ENCODE assay signal across 8 cellular contexts in genomic region chr9:136400038-136400834, GRCh38. TPM values are rescaled to one million over a fixed set of nuclear protein-coding genes. Genes with fewer than 3 reads are reported as not detected.
A peak's percentile ranks its signal among the peaks of the same experiment; 100 is the strongest.
DNase-seq lines count a peak whose midpoint lies in the region; ATAC-seq and TF ChIP-seq lines count a peak whose summit lies in the region.

A gene with protein sequence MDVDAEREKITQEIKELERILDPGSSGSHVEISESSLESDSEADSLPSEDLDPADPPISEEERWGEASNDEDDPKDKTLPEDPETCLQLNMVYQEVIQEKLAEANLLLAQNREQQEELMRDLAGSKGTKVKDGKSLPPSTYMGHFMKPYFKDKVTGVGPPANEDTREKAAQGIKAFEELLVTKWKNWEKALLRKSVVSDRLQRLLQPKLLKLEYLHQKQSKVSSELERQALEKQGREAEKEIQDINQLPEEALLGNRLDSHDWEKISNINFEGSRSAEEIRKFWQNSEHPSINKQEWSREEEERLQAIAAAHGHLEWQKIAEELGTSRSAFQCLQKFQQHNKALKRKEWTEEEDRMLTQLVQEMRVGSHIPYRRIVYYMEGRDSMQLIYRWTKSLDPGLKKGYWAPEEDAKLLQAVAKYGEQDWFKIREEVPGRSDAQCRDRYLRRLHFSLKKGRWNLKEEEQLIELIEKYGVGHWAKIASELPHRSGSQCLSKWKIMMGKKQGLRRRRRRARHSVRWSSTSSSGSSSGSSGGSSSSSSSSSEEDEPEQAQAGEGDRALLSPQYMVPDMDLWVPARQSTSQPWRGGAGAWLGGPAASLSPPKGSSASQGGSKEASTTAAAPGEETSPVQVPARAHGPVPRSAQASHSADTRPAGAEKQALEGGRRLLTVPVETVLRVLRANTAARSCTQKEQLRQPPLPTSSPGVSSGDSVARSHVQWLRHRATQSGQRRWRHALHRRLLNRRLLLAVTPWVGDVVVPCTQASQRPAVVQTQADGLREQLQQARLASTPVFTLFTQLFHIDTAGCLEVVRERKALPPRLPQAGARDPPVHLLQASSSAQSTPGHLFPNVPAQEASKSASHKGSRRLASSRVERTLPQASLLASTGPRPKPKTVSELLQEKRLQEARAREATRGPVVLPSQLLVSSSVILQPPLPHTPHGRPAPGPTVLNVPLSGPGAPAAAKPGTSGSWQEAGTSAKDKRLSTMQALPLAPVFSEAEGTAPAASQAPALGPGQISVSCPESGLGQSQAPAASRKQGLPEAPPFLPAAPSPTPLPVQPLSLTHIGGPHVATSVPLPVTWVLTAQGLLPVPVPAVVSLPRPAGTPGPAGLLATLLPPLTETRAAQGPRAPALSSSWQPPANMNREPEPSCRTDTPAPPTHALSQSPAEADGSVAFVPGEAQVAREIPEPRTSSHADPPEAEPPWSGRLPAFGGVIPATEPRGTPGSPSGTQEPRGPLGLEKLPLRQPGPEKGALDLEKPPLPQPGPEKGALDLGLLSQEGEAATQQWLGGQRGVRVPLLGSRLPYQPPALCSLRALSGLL (N-terminal part only) (minus strand): TSS chr9:136400170. CDS start chr9:136398428, 1,742 bp downstream.

- TF ChIP-seq POLR2A in right lobe of liver (IDR thresholded peaks at IDR 0.05), result peak; percentile 71

- H3K27me3 ChIP-seq in dorsolateral prefrontal cortex, result no peaks in the 10 kb centered on the region
- H3K27me3 ChIP-seq in right lobe of liver, result no peaks in the 10 kb centered on the region

- peak; percentile 68 for ATAC-seq in GM19035 (IDR thresholded peaks at IDR 0.05; ENCODE audit: unreplicated experiment)
- ATAC-seq in HG03439 (IDR thresholded peaks at IDR 0.05; ENCODE audit: unreplicated experiment), result peak; percentile 61
- ATAC-seq in right lobe of liver, result peak; percentile 80 to 89 (median 82)

- WGBS in right lobe of liver (ENCODE audit: insufficient coverage, low coverage, low lambda C conversion rate, missing lambda C conversion rate), result 0% methylated on average over 6 of the region's 71 CpGs

- peak; percentile 77 for DNase-seq in AG10803 (ENCODE audit: low read depth)
- DNase-seq in NCI-H69 (lab: John Stamatoyannopoulos, UW), result peak; percentile 97
- DNase-seq in activated CD4-positive, alpha-beta T cell treated with anti-CD3 and anti-CD28 coated beads, Interleukin-2, amount 50 U/mL, for 1 hour, result peak; percentile 83
- DNase-seq in dorsolateral prefrontal cortex, result peak; percentile 65 to 89 (median 79)
- DNase-seq in right lobe of liver, result peak; percentile 90
- peak; percentile 90 for DNase-seq in stimulated activated CD4-positive, alpha-beta T cell treated with anti-CD3 and anti-CD28 coated beads, Interleukin-4, amount 100 ng/mL, for 1 hour

- H3K4me1 ChIP-seq in right lobe of liver, result peaks cover 0 to 28% (median 10%) of the 10 kb centered on the region in 4 donors

- H3K36me3 ChIP-seq in right lobe of liver, result peaks cover 0 to 19% (median 8%) of the 10 kb centered on the region in 4 donors

- peak within 1 kb of the TSS; percentile 83 for H3K4me3 ChIP-seq in AG10803 (ENCODE audit: low read length)
- peak within 1 kb of the TSS; percentile 68 to 99 (median 91) for H3K4me3 ChIP-seq in dorsolateral prefrontal cortex
- peak within 1 kb of the TSS; percentile 96 to 99 (median 97) for H3K4me3 ChIP-seq in right lobe of liver

- H3K27ac ChIP-seq in dorsolateral prefrontal cortex (peak within 1 kb of the TSS in 46 of 59 donors; percentile 6 to 88 (median 58)), right lobe of liver (peak within 1 kb of the TSS; percentile 23 to 55 (median 51))

- TF ChIP-seq CTCF in AG10803 (conservative IDR thresholded peaks at IDR 0.05; ENCODE audit: low read length) (peak; percentile 47), dorsolateral prefrontal cortex (IDR thresholded peaks at IDR 0.05 in 54 of 56, conservative IDR thresholded peaks at IDR 0.05 in 2 of 56; ENCODE audit: low read depth in 1 of 56, partially characterized antibody in 56 of 56) (peak; percentile 74 to 100 (median 98)), right lobe of liver (IDR thresholded peaks at IDR 0.05) (peak; percentile 97)

- no peaks in the 10 kb centered on the region for H3K9me3 ChIP-seq in right lobe of liver

- intact Hi-C loops in dorsolateral prefrontal cortex (cut with DNase I), result loop anchor here (1.0 to 10.0 kb wide), 7 partner anchors 9 to 435 kb away; partner anchors contain the start of genes DNLZ (in 1 of the 2), INPP5E (in 1 of the 2), QSOX2 (in 1 of the 2) and UBAC1 (in 1 of the 2)
- intact Hi-C loops in right lobe of liver (cut with DNase I), result no loop called here

RNA-seq across cellular contexts. Expression of the gene that starts here (rescaled TPM):
- total RNA-seq in dorsolateral prefrontal cortex, result 10 to 100 TPM in 119 of 120 experiments, 1 to 10 TPM in 1; 9.8 to 23.9 (median 14.4) TPM
- total RNA-seq in right lobe of liver, result 1 to 10 TPM; 3.8 to 6.5 (median 5.4) TPM

Comparison
In these comparisons a context has a peak if more than half of its experiments do, and no peak if none do; other contexts are left out.
1. Peak in every context shown above with its lines: DNase-seq, ATAC-seq, H3K4me3 ChIP-seq and H3K27ac ChIP-seq.
2. CTCF ChIP-seq: peak in every context shown above with its lines; median percentile 98 in dorsolateral prefrontal cortex; 97 in right lobe of liver; 47 in AG10803.
3. intact Hi-C loops: an anchor here in dorsolateral prefrontal cortex (1.0 to 10.0 kb wide); none called in right lobe of liver.